Comparison of ENCODE assay signal across 11 cellular contexts in genomic region chr3:75619481-75620031, GRCh38. TPM values are rescaled to one million over a fixed set of nuclear protein-coding genes. Genes with fewer than 3 reads are reported as not detected.
DNase-seq lines count a peak whose midpoint lies in the region; ATAC-seq and TF ChIP-seq lines count a peak whose summit lies in the region.
"Not testable (repeated sequence)": the region's sequence is repeated elsewhere in the genome, so short reads cannot be mapped to it uniquely, and the experiment has no call there.
"Had no signal": no experiment of that assay in that cellular context is flagged by ENCODE, and none has a peak within 500 bp of the region (broad histone marks: within the 10 kb centered on the region; RNA-seq: fewer than 3 reads in every experiment).

No MANE protein-coding gene starts in this region.

- H3K27me3 ChIP-seq in lower lobe of right lung (ENCODE audit: low read depth), result peaks cover 20% of the 10 kb centered on the region
- not testable (repeated sequence) for H3K27me3 ChIP-seq in trophoblast cell (ENCODE audit: insufficient read depth, low read length); thyroid gland

- H3K27me3 Mint-ChIP-seq in activated T-cell treated with anti-CD3 and anti-CD28 coated beads, Interleukin-2, amount 50 U/mL, for 4 hours (ENCODE audit: low read depth), result peaks cover 33% of the 10 kb centered on the region

- not testable (repeated sequence) for H3K9ac ChIP-seq in trophoblast cell (ENCODE audit: low read length)

- not testable (repeated sequence) for H3K36me3 Mint-ChIP-seq in activated T-cell treated with anti-CD3 and anti-CD28 coated beads, Interleukin-2, amount 50 U/mL, for 4 hours (ENCODE audit: insufficient read depth)

- not testable (repeated sequence) for H3K4me1 ChIP-seq in lower lobe of right lung; trophoblast cell (ENCODE audit: control insufficient read depth in 1 of 2, insufficient read depth in 2 of 2, low read length in 2 of 2); thyroid gland

- H4K12ac ChIP-seq in trophoblast cell (ENCODE audit: low read depth, low read length), result not testable (repeated sequence)

- not testable (repeated sequence) for TF ChIP-seq CTCF in choroid plexus epithelial cell (conservative IDR thresholded peaks at IDR 0.05; ENCODE audit: low read depth, low read length); lower lobe of right lung (IDR thresholded peaks at IDR 0.05); thyroid gland (IDR thresholded peaks at IDR 0.05)

- H2BK120ac ChIP-seq in trophoblast cell (ENCODE audit: insufficient read depth, low read length, poor library complexity), result not testable (repeated sequence)

- not testable (repeated sequence) for H2AFZ ChIP-seq in trophoblast cell (ENCODE audit: insufficient read depth, low read length, poor library complexity)

- not testable (repeated sequence) for TF ChIP-seq RAD21 in Ishikawa (IDR thresholded peaks at IDR 0.05; ENCODE audit: low read depth)

- peak overlapping the region; percentile 74 for H3K4me2 ChIP-seq in trophoblast cell (ENCODE audit: low read length)

- not testable (repeated sequence) for H3K14ac ChIP-seq in trophoblast cell (ENCODE audit: low read length)

- not testable (repeated sequence) for H3K4ac ChIP-seq in trophoblast cell (ENCODE audit: low read depth, low read length)

- H3K36me3 ChIP-seq in lower lobe of right lung; trophoblast cell (ENCODE audit: control insufficient read depth in 1 of 2, insufficient read depth in 2 of 2, low read length in 2 of 2); thyroid gland: not testable (repeated sequence)

- H3K4me3 ChIP-seq in choroid plexus epithelial cell (ENCODE audit: low read depth, low read length) (peak overlapping the region; percentile 47), lower lobe of right lung (peak overlapping the region; percentile 43), trophoblast cell (ENCODE audit: low read depth, low read length) (peak overlapping the region; percentile 50), thyroid gland (replicated peaks in 1 of 3) (peak overlapping the region; percentile 15 to 55 (median 45))

- not testable (repeated sequence) for H2AK5ac ChIP-seq in trophoblast cell (ENCODE audit: low read length)

- not testable (repeated sequence) for H3K79me2 ChIP-seq in trophoblast cell (ENCODE audit: control insufficient read depth, insufficient read depth, low read length, poor library complexity)

- WGBS in trophoblast cell (ENCODE audit: extremely low coverage, insufficient coverage, insufficient read length), result no CpG with 5 or more reads among the region's 52 CpGs
- 3 to 5% methylated on average over 8 to 11 of the region's 52 CpGs for WGBS in thyroid gland, 2 donors

- peak; percentile 44 for DNase-seq in AG08396 (ENCODE audit: low spot score)
- not testable (repeated sequence) for DNase-seq in activated T-cell treated with anti-CD3 and anti-CD28 coated beads, Interleukin-2, amount 50 U/mL, for 4 hours; choroid plexus epithelial cell (ENCODE audit: low read depth); lower lobe of right lung
- peak; percentile 31 for DNase-seq in left cardiac atrium
- peak in 1 of 2 donors; percentile 45 for DNase-seq in trophoblast cell
- peak; percentile 28 to 35 for DNase-seq in thyroid gland

- not testable (repeated sequence) for H3K79me1 ChIP-seq in trophoblast cell (ENCODE audit: low read length)

- peak overlapping the region; percentile 46 for H3K4me3 Mint-ChIP-seq in activated T-cell treated with anti-CD3 and anti-CD28 coated beads, Interleukin-2, amount 50 U/mL, for 4 hours

- not testable (repeated sequence) for H3K9me3 Mint-ChIP-seq in activated T-cell treated with anti-CD3 and anti-CD28 coated beads, Interleukin-2, amount 50 U/mL, for 4 hours

- not testable (repeated sequence) for H4K8ac ChIP-seq in trophoblast cell (ENCODE audit: low read depth, low read length)

- not testable (repeated sequence) for ATAC-seq in activated T-cell treated with anti-CD3 and anti-CD28 coated beads, Interleukin-2, amount 50 U/mL, for 4 hours; left cardiac atrium; lower lobe of right lung

- intact Hi-C loops in left cardiac atrium (cut with DNase I); lower lobe of right lung (cut with DNase I); thyroid gland (cut with DNase I): not testable (repeated sequence)

- H4K91ac ChIP-seq in trophoblast cell (ENCODE audit: low read depth, low read length), result not testable (repeated sequence)

- not testable (repeated sequence) for H3K18ac ChIP-seq in trophoblast cell (ENCODE audit: low read length)

- TF ChIP-seq EP300 in Ishikawa (IDR thresholded peaks at IDR 0.05; ENCODE audit: borderline replicate concordance), result not testable (repeated sequence)

- H3K4me1 Mint-ChIP-seq in activated T-cell treated with anti-CD3 and anti-CD28 coated beads, Interleukin-2, amount 50 U/mL, for 4 hours (ENCODE audit: low read depth), result not testable (repeated sequence)

- H3K23ac ChIP-seq in trophoblast cell (ENCODE audit: low read length), result not testable (repeated sequence)

- not testable (repeated sequence) for H3K9me3 ChIP-seq in lower lobe of right lung; trophoblast cell (ENCODE audit: insufficient read depth, low read depth, low read length); thyroid gland

- H2BK5ac ChIP-seq in trophoblast cell (ENCODE audit: low read depth, low read length, poor library complexity), result not testable (repeated sequence)

- not testable (repeated sequence) for TF ChIP-seq POLR2A in thyroid gland (IDR thresholded peaks at IDR 0.05)

- H3K27ac ChIP-seq in lower lobe of right lung; trophoblast cell (ENCODE audit: low read depth, low read length); thyroid gland: not testable (repeated sequence)

- not testable (repeated sequence) for H2BK12ac ChIP-seq in trophoblast cell (ENCODE audit: low read length)

TF ChIP-seq in Ishikawa, 13 proteins besides CTCF, POLR2A, EP300 and RAD21:
- TF ChIP-seq MAX (IDR thresholded peaks at IDR 0.05), result 0 out of 2 replicates have a peak, but pooled peaks have one; percentile 33

RNA-seq across cellular contexts. Expression of gene FRG2C, which starts 44.6 kb away (rescaled TPM):
- total RNA-seq in activated T-cell treated with anti-CD3 and anti-CD28 coated beads, Interleukin-2, amount 50 U/mL, for 4 hours, result not detected
- not detected for total RNA-seq in left cardiac atrium
- total RNA-seq in lower lobe of right lung, result not detected
- polyA plus RNA-seq in trophoblast cell (2013), result 0.10 and 0.12 TPM in 2 replicates
- not detected for total RNA-seq in thyroid gland
- total RNA-seq: activated CD4-positive, alpha-beta T cell treated with anti-CD3 and anti-CD28 coated beads, Interleukin-2, amount 10 ng/mL, durations not matched to agents 24 days and 14 days; dermis microvascular lymphatic vessel endothelial cell; fibroblast of villous mesenchyme had no signal
